9 cellular contexts compared by ENCODE assay signal in genomic region chr14:50823763-50824636, GRCh38. TPM values are rescaled to one million over a fixed set of nuclear protein-coding genes. Genes with fewer than 3 reads are reported as not detected.
DNase-seq lines count a peak whose midpoint lies in the region; ATAC-seq and TF ChIP-seq lines count a peak whose summit lies in the region.
"Had no signal": no experiment of that assay in that cellular context is flagged by ENCODE, and none has a peak within 500 bp of the region (broad histone marks: within the 10 kb centered on the region; RNA-seq: fewer than 3 reads in every experiment).

No MANE protein-coding gene starts in this region.

- H3K4me3 ChIP-seq in GM12875 (ENCODE audit: low read depth, low read length) (peak overlapping the region; percentile 34), fibroblast of villous mesenchyme (ENCODE audit: low read depth, low read length) (peak overlapping the region; percentile 25)
- H3K4me3 ChIP-seq: K562 had no signal

- TF ChIP-seq CTCF in GM12875 (IDR thresholded peaks at IDR 0.05; ENCODE audit: borderline replicate concordance, insufficient read depth, low read depth, low read length) (no peak), GM20000 (IDR thresholded peaks at IDR 0.05; ENCODE audit: extremely low read depth, missing control alignments) (no peak), fibroblast of villous mesenchyme (IDR thresholded peaks at IDR 0.05; ENCODE audit: insufficient read depth, low read depth, low read length) (no peak)

- peak; percentile 64 for ATAC-seq in HG03520 (IDR thresholded peaks at IDR 0.05; ENCODE audit: unreplicated experiment)
- ATAC-seq: K562 had no signal

- peak; percentile 42 for DNase-seq in GM20000 (ENCODE audit: low spot score)
- DNase-seq in fibroblast of villous mesenchyme (ENCODE audit: low read depth) = peak; percentile 83
- no peak for DNase-seq in T-helper 9 cell
- no peak for DNase-seq in activated CD4-positive, CD25-positive, alpha-beta regulatory T cell (lab: John Stamatoyannopoulos, UW)
- DNase-seq in stimulated activated CD4-positive, alpha-beta T cell treated with anti-CD3 and anti-CD28 coated beads, Interleukin-2, amount 100 ng/mL, for 24 hours = no peak
- DNase-seq in nucleus accumbens (lab: John Stamatoyannopoulos, UW) = no peak

RNA-seq across cellular contexts. Expression of gene NIN, which starts 7.0 kb away (rescaled TPM):
- 29.8 and 33.2 TPM in 2 replicates for total RNA-seq in fibroblast of villous mesenchyme

RNA-seq across cellular contexts. Expression of gene ABHD12B, which starts 47.9 kb away (rescaled TPM):
- total RNA-seq in fibroblast of villous mesenchyme = not detected in 2 replicates
- total RNA-seq: K562 had no signal

Comparison
In these comparisons a context has a peak if more than half of its experiments do, and no peak if none do; other contexts are left out.
1. DNase-seq: peak in GM20000 (single experiment) and fibroblast of villous mesenchyme (single experiment); none in T-helper 9 cell (single experiment), activated CD4-positive, CD25-positive, alpha-beta regulatory T cell (0 of 4), stimulated activated CD4-positive, alpha-beta T cell treated with anti-CD3 and anti-CD28 coated beads, Interleukin-2, amount 100 ng/mL, for 24 hours (0 of 2) and nucleus accumbens (0 of 56).